In the genomic region with DNA sequence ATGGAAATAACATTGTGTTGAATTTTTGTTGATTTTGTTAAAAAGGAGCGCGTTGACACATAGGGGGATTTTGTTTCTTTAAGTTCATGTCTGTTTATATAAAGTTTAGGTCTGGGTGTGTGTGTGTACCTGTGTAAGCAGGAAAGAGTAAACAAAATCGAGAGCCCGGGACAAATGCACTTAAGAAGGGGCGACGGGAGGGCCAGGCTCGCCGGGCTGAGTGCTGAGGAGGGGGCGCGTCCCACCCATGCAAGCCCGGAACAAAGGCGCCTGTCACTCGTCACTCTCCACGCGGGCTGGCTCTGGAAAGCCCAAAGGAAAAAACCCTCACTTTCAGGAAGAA, we compare ENCODE assay signal across 1 cellular context.
TF ChIP-seq lines count a peak whose summit lies in the region.

No MANE protein-coding gene starts in this region.

TF ChIP-seq in endothelial cell of umbilical vein, 7 proteins besides CTCF, POLR2A, EP300 and RAD21:
- TF ChIP-seq POLR2AphosphoS5 (IDR thresholded peaks at IDR 0.05; ENCODE audit: insufficient read depth, low read depth, low read length) (no peak), EZH2 (IDR thresholded peaks at IDR 0.05; ENCODE audit: borderline replicate concordance, low read depth, low read length, severe bottlenecking) (no peak), MAX (IDR thresholded peaks at IDR 0.05; ENCODE audit: insufficient read depth, insufficient read length) (no peak), JUN (IDR thresholded peaks at IDR 0.05; ENCODE audit: borderline replicate concordance, insufficient read depth, insufficient read length, low read depth) (no peak)
